Comparison of ENCODE assay signal across 8 cellular contexts in the genomic region with DNA sequence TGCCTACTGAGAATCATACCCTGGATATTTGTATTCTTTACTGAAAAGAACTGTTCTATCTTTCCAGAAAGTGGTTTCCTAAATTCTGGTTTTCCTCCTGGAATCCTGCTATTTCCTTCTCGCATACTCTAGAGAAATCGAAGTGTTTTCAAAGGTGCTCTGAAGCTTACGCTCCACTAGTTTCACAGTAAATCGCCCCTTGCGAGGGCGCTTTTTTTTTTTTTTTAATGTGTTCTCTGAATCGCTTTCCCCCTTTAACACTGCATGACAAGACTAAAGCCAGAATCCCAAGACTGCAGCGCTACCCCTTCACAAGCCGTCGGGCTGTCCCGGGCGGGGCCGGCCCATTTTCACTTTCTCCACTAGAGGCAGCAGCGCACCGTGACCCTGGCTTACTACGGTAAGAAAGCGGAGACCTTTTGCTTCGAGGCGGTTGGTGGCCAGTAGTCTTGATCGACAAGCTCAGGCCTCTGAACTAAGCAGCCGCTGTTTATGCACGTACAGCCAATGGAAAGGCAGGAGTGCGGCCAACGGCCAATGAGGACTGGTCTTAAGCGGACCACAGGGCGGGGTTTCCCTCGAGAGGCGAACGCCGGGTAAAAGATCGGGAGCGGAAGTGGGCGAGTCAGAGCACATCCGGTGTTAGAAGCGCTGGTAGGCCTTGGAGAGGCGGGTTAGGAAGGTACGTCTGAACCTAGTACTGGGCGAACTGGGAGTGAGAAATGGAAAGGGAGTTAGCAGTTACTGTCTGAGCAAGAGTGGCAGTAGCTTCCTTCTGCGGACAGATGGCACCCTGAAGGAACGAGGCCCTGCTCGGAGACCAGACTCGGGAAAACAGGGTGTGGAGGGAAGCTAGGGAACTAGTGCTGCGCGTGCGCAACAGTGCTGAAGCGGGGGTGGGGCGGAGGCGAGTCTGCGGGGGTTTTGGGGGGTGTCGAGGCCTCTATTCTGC. TPM values are rescaled to one million over a fixed set of nuclear protein-coding genes. Genes with fewer than 3 reads are reported as not detected.
DNase-seq lines count a peak whose midpoint lies in the region; ATAC-seq and TF ChIP-seq lines count a peak whose summit lies in the region.

A gene with protein sequence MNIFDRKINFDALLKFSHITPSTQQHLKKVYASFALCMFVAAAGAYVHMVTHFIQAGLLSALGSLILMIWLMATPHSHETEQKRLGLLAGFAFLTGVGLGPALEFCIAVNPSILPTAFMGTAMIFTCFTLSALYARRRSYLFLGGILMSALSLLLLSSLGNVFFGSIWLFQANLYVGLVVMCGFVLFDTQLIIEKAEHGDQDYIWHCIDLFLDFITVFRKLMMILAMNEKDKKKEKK (plus strand): TSS at position 628 of the 952 bp plus-strand sequence. CDS start 10,937 bp downstream, outside the sequence.

- no peaks in the 10 kb centered on the region for H3K27me3 Mint-ChIP-seq in activated B cell treated with CpG ODN at 0.5 μM for 24 hours

- peak within 1 kb of the TSS; percentile 95 for H3K4me3 Mint-ChIP-seq in activated B cell treated with CpG ODN at 0.5 μM for 24 hours

- intact Hi-C loops in activated B cell treated with CpG ODN at 0.5 μM for 24 hours (cut with micrococcal nuclease): loop anchor here (1.0 kb wide), 10 partner anchors 12 to 371 kb away; a partner anchor contains a TSS

- ATAC-seq in GM18907 (IDR thresholded peaks at IDR 0.05; ENCODE audit: unreplicated experiment) (peak; percentile 96), HG03175 (IDR thresholded peaks at IDR 0.05; ENCODE audit: unreplicated experiment) (peak; percentile 93), activated B cell treated with CpG ODN at 0.5 μM for 24 hours (ENCODE audit: low read depth) (peak; percentile 91)

- TF ChIP-seq CTCF in activated B cell treated with CpG ODN at 0.5 μM for 24 hours (IDR thresholded peaks at IDR 0.05): no peak

- CTCF ChIA-PET in activated B cell treated with CpG ODN at 0.5 μM for 24 hours (lab: Charles Lee): interaction anchor here (0.6 to 2.8 kb wide), 35 partner anchors 8 to 453 kb away, joined by 3 to 48 read pairs (median 4); a partner anchor contains a TSS

- DNase-seq in AG08395 (ENCODE audit: low spot score) (peak; percentile 98), NCI-H226 (peak; percentile 100), activated B cell treated with CpG ODN at 0.5 μM for 24 hours (peak; percentile 92), inferior parietal cortex (ENCODE audit: extremely low spot score) (peak; percentile 100)
- peak; percentile 99 for DNase-seq in central memory CD4-positive, alpha-beta T cell
- peak; percentile 97 to 98 for DNase-seq in stimulated activated CD4-positive, alpha-beta T cell treated with anti-CD3 and anti-CD28 coated beads, Interleukin-12 subunit alpha, Interleukin-12 subunit beta, amount 100 ng/mL, for 24 hours (ENCODE audit: low read depth in 2 of 2)

- POLR2A ChIA-PET in activated B cell treated with CpG ODN at 0.5 μM for 24 hours (lab: Charles Lee): interaction anchor here (0.6 to 2.2 kb wide), 61 partner anchors 9 to 1606 kb away, joined by 3 to 43 read pairs (median 6); a partner anchor contains a TSS

- H3K9me3 Mint-ChIP-seq in activated B cell treated with CpG ODN at 0.5 μM for 24 hours: no peaks in the 10 kb centered on the region

- H3K36me3 Mint-ChIP-seq in activated B cell treated with CpG ODN at 0.5 μM for 24 hours (ENCODE audit: low read depth): peaks cover 31% of the 10 kb centered on the region

- peaks cover 49% of the 10 kb centered on the region for H3K4me1 Mint-ChIP-seq in activated B cell treated with CpG ODN at 0.5 μM for 24 hours

- peak within 1 kb of the TSS; percentile 98 for H3K27ac Mint-ChIP-seq in activated B cell treated with CpG ODN at 0.5 μM for 24 hours

RNA-seq across cellular contexts. Expression of the gene that starts here (rescaled TPM):
- total RNA-seq in activated B cell treated with CpG ODN at 0.5 μM for 24 hours: 355 and 366 TPM in 2 replicates

Comparison
In these comparisons a context has a peak if more than half of its experiments do, and no peak if none do; other contexts are left out.
1. Peak in every context shown above with its lines: DNase-seq and ATAC-seq.